ENCODE assay signal across 5 cellular contexts in genomic region chr4:151698213-151698612, GRCh38.
"Had no signal": no experiment of that assay in that cellular context is flagged by ENCODE, and none has a peak within 500 bp of the region (broad histone marks: within the 10 kb centered on the region; RNA-seq: fewer than 3 reads in every experiment).

No MANE protein-coding gene starts in this region.

- DNase-seq: H9, HCEC 1CT, IMR-90 had no signal

- H2AFZ ChIP-seq: GM23338 had no signal

- H3K4me3 ChIP-seq: GM23338, K562 had no signal

- H3K4me2 ChIP-seq: GM23338 had no signal

- ATAC-seq: GM23338, K562 had no signal
